8 cellular contexts compared by ENCODE assay signal in the genomic region with DNA sequence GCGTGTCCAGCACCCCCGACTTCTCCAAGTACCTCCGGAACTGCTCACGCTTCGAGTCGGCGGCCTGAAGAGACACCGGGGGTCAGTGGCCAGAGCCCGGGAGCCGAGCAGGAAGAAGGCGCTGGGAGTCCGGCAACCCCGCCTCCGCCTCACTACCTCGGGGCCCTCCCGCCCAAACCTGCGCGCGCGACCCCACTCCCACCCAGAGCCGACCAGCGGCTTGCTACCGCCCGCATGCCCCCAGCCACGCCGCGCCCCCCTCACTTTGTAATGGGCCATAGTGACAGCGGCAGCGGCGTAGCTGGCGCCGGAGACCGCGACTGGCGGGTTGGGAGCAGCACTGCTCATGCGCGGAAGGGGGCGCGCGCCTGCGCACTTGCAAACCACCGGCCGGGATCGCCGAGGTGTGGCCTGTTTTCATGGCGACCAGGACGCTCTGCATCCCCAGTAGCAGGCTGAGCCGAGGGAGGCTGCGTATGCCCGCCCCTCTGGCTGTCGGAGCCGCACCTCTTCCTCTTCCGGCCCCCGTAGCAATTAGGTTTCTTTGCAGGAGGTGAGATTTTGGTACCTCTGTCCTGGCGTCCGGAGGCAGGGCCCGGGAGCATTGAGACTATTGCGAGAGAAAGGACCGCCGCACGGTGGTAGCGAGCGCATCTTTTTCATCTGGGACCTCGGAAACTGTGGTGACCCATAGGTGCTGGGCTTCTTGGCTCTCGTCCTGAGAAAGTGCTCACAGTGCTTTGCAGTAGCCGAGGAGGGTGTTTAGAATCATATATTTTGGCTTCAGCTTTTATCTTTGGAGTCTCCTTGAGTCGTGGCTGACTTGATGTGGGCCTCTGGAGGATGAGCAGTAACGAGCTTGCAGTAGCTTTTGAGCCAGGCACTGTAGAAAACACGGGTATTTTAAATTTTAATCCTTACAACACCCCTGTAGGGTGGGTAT. TPM values are rescaled to one million over a fixed set of nuclear protein-coding genes. Genes with fewer than 3 reads are reported as not detected.
DNase-seq lines count a peak whose midpoint lies in the region; ATAC-seq and TF ChIP-seq lines count a peak whose summit lies in the region.

A gene with protein sequence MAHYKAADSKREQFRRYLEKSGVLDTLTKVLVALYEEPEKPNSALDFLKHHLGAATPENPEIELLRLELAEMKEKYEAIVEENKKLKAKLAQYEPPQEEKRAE (minus strand): TSS at position 322 of the 943 bp plus-strand sequence. CDS start 43 bp downstream, at position 279.

- H3K27me3 Mint-ChIP-seq in activated T-cell treated with anti-CD3 and anti-CD28 coated beads, Interleukin-2, amount 50 U/mL, for 24 hours: no peaks in the 10 kb centered on the region

- peak within 1 kb of the TSS; percentile 70 for H3K9ac ChIP-seq in mucosa of stomach (ENCODE audit: low read length)

- H3K27me3 ChIP-seq in esophagus (ENCODE audit: control insufficient read depth in 1 of 2, insufficient read depth in 2 of 2, low read length in 2 of 2): no peaks in the 10 kb centered on the region
- no peaks in the 10 kb centered on the region for H3K27me3 ChIP-seq in mucosa of stomach (ENCODE audit: control insufficient read depth, insufficient read depth, low read length)

- in situ Hi-C loops in KBM-7 (cut with MboI; ENCODE audit: low pct_unique_long_range_greater_than_20kb, low sequenced_read_pairs): no loop called here

- peak; percentile 85 for ATAC-seq in GM21717 (IDR thresholded peaks at IDR 0.05; ENCODE audit: unreplicated experiment)

- 0% methylated on average over 63 to 69 of the region's 69 CpGs for WGBS in esophagus, 2 donors

- H3K4me1 Mint-ChIP-seq in activated T-cell treated with anti-CD3 and anti-CD28 coated beads, Interleukin-2, amount 50 U/mL, for 24 hours (ENCODE audit: low read depth): peaks cover 35% of the 10 kb centered on the region

- peak within 1 kb of the TSS; percentile 92 for H3K27ac Mint-ChIP-seq in activated T-cell treated with anti-CD3 and anti-CD28 coated beads, Interleukin-2, amount 50 U/mL, for 24 hours

- H3K4me1 ChIP-seq in esophagus (ENCODE audit: control insufficient read depth in 2 of 2, insufficient read depth in 2 of 2, low read length in 1 of 2) (no peaks in the 10 kb centered on the region), mucosa of stomach (ENCODE audit: control insufficient read depth, insufficient read depth, low read length) (no peaks in the 10 kb centered on the region)

- peak within 1 kb of the TSS; percentile 77 to 83 for H3K4me3 ChIP-seq in esophagus (ENCODE audit: low read depth in 1 of 2, low read length in 2 of 2)
- peak within 1 kb of the TSS; percentile 62 for H3K4me3 ChIP-seq in mucosa of stomach (ENCODE audit: low read length)

- no peaks in the 10 kb centered on the region for H3K9me3 ChIP-seq in esophagus (ENCODE audit: control insufficient read depth in 2 of 2, insufficient read depth in 1 of 2, low read depth in 1 of 2, low read length in 1 of 2)
- H3K9me3 ChIP-seq in mucosa of stomach (ENCODE audit: control insufficient read depth, low read length): no peaks in the 10 kb centered on the region

- no peaks in the 10 kb centered on the region for H3K36me3 ChIP-seq in esophagus (ENCODE audit: control insufficient read depth in 2 of 2, insufficient read depth in 2 of 2, low read length in 1 of 2)
- no peaks in the 10 kb centered on the region for H3K36me3 ChIP-seq in mucosa of stomach (ENCODE audit: control insufficient read depth, insufficient read depth, low read length)

- H3K27ac ChIP-seq in esophagus (ENCODE audit: low read depth in 2 of 2, low read length in 1 of 2): peak within 1 kb of the TSS; percentile 9 to 86

- peaks cover 32% of the 10 kb centered on the region for H3K36me3 Mint-ChIP-seq in activated T-cell treated with anti-CD3 and anti-CD28 coated beads, Interleukin-2, amount 50 U/mL, for 24 hours (ENCODE audit: low read depth)

- DNase-seq in DMS153 treated with DMSO at 0.1 percent for 48 hours (lab: John Stamatoyannopoulos, UW; ENCODE audit: unreplicated experiment) (peak; percentile 100), KBM-7 (peak; percentile 97)
- peak; percentile 98 for DNase-seq in activated T-cell treated with anti-CD3 and anti-CD28 coated beads, Interleukin-2, amount 50 U/mL, for 24 hours
- peak; percentile 93 to 94 for DNase-seq in stimulated activated CD8-positive, alpha-beta memory T cell treated with anti-CD3 and anti-CD28 coated beads, Interleukin-7, amount 100 ng/mL, for 1 hour (ENCODE audit: low read depth in 2 of 2)

- no peaks in the 10 kb centered on the region for H3K9me3 Mint-ChIP-seq in activated T-cell treated with anti-CD3 and anti-CD28 coated beads, Interleukin-2, amount 50 U/mL, for 24 hours

- peak within 1 kb of the TSS; percentile 93 for H3K4me3 Mint-ChIP-seq in activated T-cell treated with anti-CD3 and anti-CD28 coated beads, Interleukin-2, amount 50 U/mL, for 24 hours

TF ChIP-seq in PFSK-1, 5 proteins besides CTCF, POLR2A, EP300 and RAD21:
- TF ChIP-seq FOXP2 (optimal IDR thresholded peaks at IDR 0.05; ENCODE audit: borderline replicate concordance, extremely low read depth, extremely low read length, insufficient read depth) (peak; percentile 78), TAF1 (IDR thresholded peaks at IDR 0.05; ENCODE audit: borderline replicate concordance, insufficient read depth, low read length) (no peak), POLR2AphosphoS5 (IDR thresholded peaks at IDR 0.05; ENCODE audit: low read depth, low read length) (peak; percentile 87), SIN3A (IDR thresholded peaks at IDR 0.05; ENCODE audit: borderline replicate concordance, insufficient read depth, low read length) (peak; percentile 44; the same call in 1 of the 2 replicates)
- TF ChIP-seq, protein P1, sequence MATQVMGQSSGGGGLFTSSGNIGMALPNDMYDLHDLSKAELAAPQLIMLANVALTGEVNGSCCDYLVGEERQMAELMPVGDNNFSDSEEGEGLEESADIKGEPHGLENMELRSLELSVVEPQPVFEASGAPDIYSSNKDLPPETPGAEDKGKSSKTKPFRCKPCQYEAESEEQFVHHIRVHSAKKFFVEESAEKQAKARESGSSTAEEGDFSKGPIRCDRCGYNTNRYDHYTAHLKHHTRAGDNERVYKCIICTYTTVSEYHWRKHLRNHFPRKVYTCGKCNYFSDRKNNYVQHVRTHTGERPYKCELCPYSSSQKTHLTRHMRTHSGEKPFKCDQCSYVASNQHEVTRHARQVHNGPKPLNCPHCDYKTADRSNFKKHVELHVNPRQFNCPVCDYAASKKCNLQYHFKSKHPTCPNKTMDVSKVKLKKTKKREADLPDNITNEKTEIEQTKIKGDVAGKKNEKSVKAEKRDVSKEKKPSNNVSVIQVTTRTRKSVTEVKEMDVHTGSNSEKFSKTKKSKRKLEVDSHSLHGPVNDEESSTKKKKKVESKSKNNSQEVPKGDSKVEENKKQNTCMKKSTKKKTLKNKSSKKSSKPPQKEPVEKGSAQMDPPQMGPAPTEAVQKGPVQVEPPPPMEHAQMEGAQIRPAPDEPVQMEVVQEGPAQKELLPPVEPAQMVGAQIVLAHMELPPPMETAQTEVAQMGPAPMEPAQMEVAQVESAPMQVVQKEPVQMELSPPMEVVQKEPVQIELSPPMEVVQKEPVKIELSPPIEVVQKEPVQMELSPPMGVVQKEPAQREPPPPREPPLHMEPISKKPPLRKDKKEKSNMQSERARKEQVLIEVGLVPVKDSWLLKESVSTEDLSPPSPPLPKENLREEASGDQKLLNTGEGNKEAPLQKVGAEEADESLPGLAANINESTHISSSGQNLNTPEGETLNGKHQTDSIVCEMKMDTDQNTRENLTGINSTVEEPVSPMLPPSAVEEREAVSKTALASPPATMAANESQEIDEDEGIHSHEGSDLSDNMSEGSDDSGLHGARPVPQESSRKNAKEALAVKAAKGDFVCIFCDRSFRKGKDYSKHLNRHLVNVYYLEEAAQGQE (IDR thresholded peaks at IDR 0.05; ENCODE audit: insufficient read depth in 1 of 2, low read depth in 2 of 2, low read length in 2 of 2): no peak

RNA-seq across cellular contexts. Expression of the gene that starts here (rescaled TPM):
- polyA plus RNA-seq in PFSK-1 (2012; ENCODE audit: insufficient read length, low read depth): 4.5 TPM
- polyA plus RNA-seq in esophagus: 10 to 100 TPM; 13.0 to 19.1 TPM

Comparison
In these comparisons a context has a peak if more than half of its experiments do, and no peak if none do; other contexts are left out.
1. Peak in every context shown above with its lines: DNase-seq, ATAC-seq, H3K4me3 ChIP-seq and H3K27ac ChIP-seq.